ENCODE assay signal across 11 cellular contexts in genomic region chr5:65062684-65063083, GRCh38.
DNase-seq lines count a peak whose midpoint lies in the region; ATAC-seq and TF ChIP-seq lines count a peak whose summit lies in the region.
"Had no signal": no experiment of that assay in that cellular context is flagged by ENCODE, and none has a peak within 500 bp of the region (broad histone marks: within the 10 kb centered on the region; RNA-seq: fewer than 3 reads in every experiment).

No MANE protein-coding gene starts in this region.

- ATAC-seq in left ventricle myocardium superior (peak; percentile 97), thoracic aorta (ENCODE audit: insufficient number of reproducible peaks, low FRiP score, low read depth) (peak; percentile 94), GM18520 (IDR thresholded peaks at IDR 0.05; ENCODE audit: unreplicated experiment) (no peak), GM21423 (IDR thresholded peaks at IDR 0.05; ENCODE audit: unreplicated experiment) (no peak)

- TF ChIP-seq CTCF in thoracic aorta (IDR thresholded peaks at IDR 0.05) = no peak

- H3K4me1 ChIP-seq in thoracic aorta (ENCODE audit: control insufficient read depth in 1 of 2, low read depth in 2 of 2) = peaks cover 23 to 66% of the 10 kb centered on the region in 2 donors
- H3K4me1 ChIP-seq: upper lobe of left lung had no signal

- H3K27me3 ChIP-seq in thoracic aorta (replicated peaks; ENCODE audit: insufficient read depth) = no peaks in the 10 kb centered on the region
- no peaks in the 10 kb centered on the region for H3K27me3 ChIP-seq in H7 (ENCODE audit: control insufficient read depth, insufficient read depth, low read length)
- H3K27me3 ChIP-seq: neutrophil, upper lobe of left lung had no signal

- H3K4me3 ChIP-seq in thoracic aorta = no peak overlapping the region
- H3K4me3 ChIP-seq in H7 (ENCODE audit: insufficient read depth, low read depth, low read length) = no peak overlapping the region
- H3K4me3 ChIP-seq: upper lobe of left lung had no signal

- H3K27ac ChIP-seq in thoracic aorta = peak overlapping the region; percentile 91 to 92
- H3K27ac ChIP-seq: neutrophil had no signal

- no peaks in the 10 kb centered on the region for H3K9me3 ChIP-seq in thoracic aorta
- H3K9me3 ChIP-seq: neutrophil, upper lobe of left lung had no signal

- DNase-seq in HCEC 1CT = peak; percentile 89
- DNase-seq in amniotic epithelial cell (ENCODE audit: low read depth) = peak; percentile 95
- no peak for DNase-seq in left ventricle myocardium superior
- peak; percentile 27 for DNase-seq in thoracic aorta (ENCODE audit: low spot score)
- DNase-seq in Ammon's horn (ENCODE audit: low spot score) = no peak
- no peak for DNase-seq in H7
- DNase-seq: caudate nucleus, upper lobe of left lung had no signal

- intact Hi-C loops in left ventricle myocardium superior (cut with micrococcal nuclease) = no loop called here

- H3K36me3 ChIP-seq in thoracic aorta = no peaks in the 10 kb centered on the region
- no peaks in the 10 kb centered on the region for H3K36me3 ChIP-seq in H7 (replicated peaks; ENCODE audit: control insufficient read depth, insufficient read depth, low read length)
- H3K36me3 ChIP-seq: neutrophil, upper lobe of left lung had no signal

Comparison
In these comparisons a context has a peak if more than half of its experiments do, and no peak if none do; other contexts are left out.
1. DNase-seq: peak in HCEC 1CT (single experiment), amniotic epithelial cell (single experiment) and thoracic aorta (single experiment); none in left ventricle myocardium superior (single experiment), Ammon's horn (single experiment) and H7 (single experiment).
2. ATAC-seq: peak in left ventricle myocardium superior (single experiment) and thoracic aorta (single experiment); none in GM18520 (single experiment) and GM21423 (single experiment).